In genomic region chr1:26913389-26913753, GRCh38 we compare ENCODE assay signal across 1 cellular context.
TF ChIP-seq lines count a peak whose summit lies in the region.

No MANE protein-coding gene starts in this region.

TF ChIP-seq in HepG2, 621 proteins besides CTCF, POLR2A, EP300 and RAD21 (continued from another document):
- TF ChIP-seq ZNF558 (CRISPR knock-in tag; IDR thresholded peaks at IDR 0.05; ENCODE audit: borderline replicate concordance) (no peak), ZNF432 (CRISPR knock-in tag; IDR thresholded peaks at IDR 0.05; ENCODE audit: borderline replicate concordance) (0 out of 2 replicates have a peak, but pooled peaks have one; percentile 9), ZNF563 (CRISPR knock-in tag; IDR thresholded peaks at IDR 0.05) (peak; percentile 27; the same call in 1 of the 2 replicates), SNRNP70 (IDR thresholded peaks at IDR 0.05; ENCODE audit: low read depth, low read length) (no peak), HNRNPL (IDR thresholded peaks at IDR 0.05; ENCODE audit: low read depth, low read length) (no peak), SMC3 (IDR thresholded peaks at IDR 0.05; ENCODE audit: low read length) (no peak), RBM39 (IDR thresholded peaks at IDR 0.05; ENCODE audit: low read depth, low read length, poor library complexity, severe bottlenecking) (no peak), ARNT (IDR thresholded peaks at IDR 0.05) (no peak), ETV5 (CRISPR knock-in tag; IDR thresholded peaks at IDR 0.05; ENCODE audit: borderline replicate concordance) (no peak), ZNF225 (CRISPR knock-in tag; IDR thresholded peaks at IDR 0.05) (no peak), REPIN1 (CRISPR knock-in tag; IDR thresholded peaks at IDR 0.05; ENCODE audit: borderline replicate concordance, low read depth) (no peak), PRDM4 (CRISPR knock-in tag; IDR thresholded peaks at IDR 0.05; ENCODE audit: borderline replicate concordance) (no peak), HNF4G (IDR thresholded peaks at IDR 0.05; ENCODE audit: borderline replicate concordance, low read depth, low read length) (no peak), HNF4G (CRISPR knock-in tag; IDR thresholded peaks at IDR 0.05; ENCODE audit: borderline replicate concordance, low read depth) (no peak), BHLHE40 (IDR thresholded peaks at IDR 0.05; ENCODE audit: low read length) (no peak), DPF2 (CRISPR knock-in tag; IDR thresholded peaks at IDR 0.05; ENCODE audit: borderline replicate concordance, low read depth) (no peak), ZBTB14 (CRISPR knock-in tag; IDR thresholded peaks at IDR 0.05) (no peak), ZSCAN5A (CRISPR knock-in tag; IDR thresholded peaks at IDR 0.05; ENCODE audit: borderline replicate concordance) (no peak), ZNF101 (CRISPR knock-in tag; IDR thresholded peaks at IDR 0.05; ENCODE audit: borderline replicate concordance, low read depth) (no peak), E2F1 (CRISPR knock-in tag; IDR thresholded peaks at IDR 0.05) (no peak), REXO4 (CRISPR knock-in tag; IDR thresholded peaks at IDR 0.05; ENCODE audit: borderline replicate concordance) (peak; percentile 62; the same call in 1 of the 2 replicates), NCOA2 (CRISPR knock-in tag; IDR thresholded peaks at IDR 0.05) (no peak)
- TF ChIP-seq, protein P1, sequence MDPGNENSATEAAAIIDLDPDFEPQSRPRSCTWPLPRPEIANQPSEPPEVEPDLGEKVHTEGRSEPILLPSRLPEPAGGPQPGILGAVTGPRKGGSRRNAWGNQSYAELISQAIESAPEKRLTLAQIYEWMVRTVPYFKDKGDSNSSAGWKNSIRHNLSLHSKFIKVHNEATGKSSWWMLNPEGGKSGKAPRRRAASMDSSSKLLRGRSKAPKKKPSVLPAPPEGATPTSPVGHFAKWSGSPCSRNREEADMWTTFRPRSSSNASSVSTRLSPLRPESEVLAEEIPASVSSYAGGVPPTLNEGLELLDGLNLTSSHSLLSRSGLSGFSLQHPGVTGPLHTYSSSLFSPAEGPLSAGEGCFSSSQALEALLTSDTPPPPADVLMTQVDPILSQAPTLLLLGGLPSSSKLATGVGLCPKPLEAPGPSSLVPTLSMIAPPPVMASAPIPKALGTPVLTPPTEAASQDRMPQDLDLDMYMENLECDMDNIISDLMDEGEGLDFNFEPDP (CRISPR knock-in tag; conservative IDR thresholded peaks at IDR 0.05) = 0 out of 2 replicates have a peak, but pooled peaks have one; percentile 27
- TF ChIP-seq, protein P2, sequence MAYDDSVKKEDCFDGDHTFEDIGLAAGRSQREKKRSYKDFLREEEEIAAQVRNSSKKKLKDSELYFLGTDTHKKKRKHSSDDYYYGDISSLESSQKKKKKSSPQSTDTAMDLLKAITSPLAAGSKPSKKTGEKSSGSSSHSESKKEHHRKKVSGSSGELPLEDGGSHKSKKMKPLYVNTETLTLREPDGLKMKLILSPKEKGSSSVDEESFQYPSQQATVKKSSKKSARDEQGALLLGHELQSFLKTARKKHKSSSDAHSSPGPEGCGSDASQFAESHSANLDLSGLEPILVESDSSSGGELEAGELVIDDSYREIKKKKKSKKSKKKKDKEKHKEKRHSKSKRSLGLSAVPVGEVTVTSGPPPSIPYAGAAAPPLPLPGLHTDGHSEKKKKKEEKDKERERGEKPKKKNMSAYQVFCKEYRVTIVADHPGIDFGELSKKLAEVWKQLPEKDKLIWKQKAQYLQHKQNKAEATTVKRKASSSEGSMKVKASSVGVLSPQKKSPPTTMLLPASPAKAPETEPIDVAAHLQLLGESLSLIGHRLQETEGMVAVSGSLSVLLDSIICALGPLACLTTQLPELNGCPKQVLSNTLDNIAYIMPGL (CRISPR knock-in tag; IDR thresholded peaks at IDR 0.05; ENCODE audit: borderline replicate concordance in 1 of 2, low read depth in 1 of 2) = no peak
- TF ChIP-seq, protein P3, sequence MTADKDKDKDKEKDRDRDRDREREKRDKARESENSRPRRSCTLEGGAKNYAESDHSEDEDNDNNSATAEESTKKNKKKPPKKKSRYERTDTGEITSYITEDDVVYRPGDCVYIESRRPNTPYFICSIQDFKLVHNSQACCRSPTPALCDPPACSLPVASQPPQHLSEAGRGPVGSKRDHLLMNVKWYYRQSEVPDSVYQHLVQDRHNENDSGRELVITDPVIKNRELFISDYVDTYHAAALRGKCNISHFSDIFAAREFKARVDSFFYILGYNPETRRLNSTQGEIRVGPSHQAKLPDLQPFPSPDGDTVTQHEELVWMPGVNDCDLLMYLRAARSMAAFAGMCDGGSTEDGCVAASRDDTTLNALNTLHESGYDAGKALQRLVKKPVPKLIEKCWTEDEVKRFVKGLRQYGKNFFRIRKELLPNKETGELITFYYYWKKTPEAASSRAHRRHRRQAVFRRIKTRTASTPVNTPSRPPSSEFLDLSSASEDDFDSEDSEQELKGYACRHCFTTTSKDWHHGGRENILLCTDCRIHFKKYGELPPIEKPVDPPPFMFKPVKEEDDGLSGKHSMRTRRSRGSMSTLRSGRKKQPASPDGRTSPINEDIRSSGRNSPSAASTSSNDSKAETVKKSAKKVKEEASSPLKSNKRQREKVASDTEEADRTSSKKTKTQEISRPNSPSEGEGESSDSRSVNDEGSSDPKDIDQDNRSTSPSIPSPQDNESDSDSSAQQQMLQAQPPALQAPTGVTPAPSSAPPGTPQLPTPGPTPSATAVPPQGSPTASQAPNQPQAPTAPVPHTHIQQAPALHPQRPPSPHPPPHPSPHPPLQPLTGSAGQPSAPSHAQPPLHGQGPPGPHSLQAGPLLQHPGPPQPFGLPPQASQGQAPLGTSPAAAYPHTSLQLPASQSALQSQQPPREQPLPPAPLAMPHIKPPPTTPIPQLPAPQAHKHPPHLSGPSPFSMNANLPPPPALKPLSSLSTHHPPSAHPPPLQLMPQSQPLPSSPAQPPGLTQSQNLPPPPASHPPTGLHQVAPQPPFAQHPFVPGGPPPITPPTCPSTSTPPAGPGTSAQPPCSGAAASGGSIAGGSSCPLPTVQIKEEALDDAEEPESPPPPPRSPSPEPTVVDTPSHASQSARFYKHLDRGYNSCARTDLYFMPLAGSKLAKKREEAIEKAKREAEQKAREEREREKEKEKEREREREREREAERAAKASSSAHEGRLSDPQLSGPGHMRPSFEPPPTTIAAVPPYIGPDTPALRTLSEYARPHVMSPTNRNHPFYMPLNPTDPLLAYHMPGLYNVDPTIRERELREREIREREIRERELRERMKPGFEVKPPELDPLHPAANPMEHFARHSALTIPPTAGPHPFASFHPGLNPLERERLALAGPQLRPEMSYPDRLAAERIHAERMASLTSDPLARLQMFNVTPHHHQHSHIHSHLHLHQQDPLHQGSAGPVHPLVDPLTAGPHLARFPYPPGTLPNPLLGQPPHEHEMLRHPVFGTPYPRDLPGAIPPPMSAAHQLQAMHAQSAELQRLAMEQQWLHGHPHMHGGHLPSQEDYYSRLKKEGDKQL (CRISPR knock-in tag; IDR thresholded peaks at IDR 0.05; ENCODE audit: low read depth) = no peak
- TF ChIP-seq, protein P4, sequence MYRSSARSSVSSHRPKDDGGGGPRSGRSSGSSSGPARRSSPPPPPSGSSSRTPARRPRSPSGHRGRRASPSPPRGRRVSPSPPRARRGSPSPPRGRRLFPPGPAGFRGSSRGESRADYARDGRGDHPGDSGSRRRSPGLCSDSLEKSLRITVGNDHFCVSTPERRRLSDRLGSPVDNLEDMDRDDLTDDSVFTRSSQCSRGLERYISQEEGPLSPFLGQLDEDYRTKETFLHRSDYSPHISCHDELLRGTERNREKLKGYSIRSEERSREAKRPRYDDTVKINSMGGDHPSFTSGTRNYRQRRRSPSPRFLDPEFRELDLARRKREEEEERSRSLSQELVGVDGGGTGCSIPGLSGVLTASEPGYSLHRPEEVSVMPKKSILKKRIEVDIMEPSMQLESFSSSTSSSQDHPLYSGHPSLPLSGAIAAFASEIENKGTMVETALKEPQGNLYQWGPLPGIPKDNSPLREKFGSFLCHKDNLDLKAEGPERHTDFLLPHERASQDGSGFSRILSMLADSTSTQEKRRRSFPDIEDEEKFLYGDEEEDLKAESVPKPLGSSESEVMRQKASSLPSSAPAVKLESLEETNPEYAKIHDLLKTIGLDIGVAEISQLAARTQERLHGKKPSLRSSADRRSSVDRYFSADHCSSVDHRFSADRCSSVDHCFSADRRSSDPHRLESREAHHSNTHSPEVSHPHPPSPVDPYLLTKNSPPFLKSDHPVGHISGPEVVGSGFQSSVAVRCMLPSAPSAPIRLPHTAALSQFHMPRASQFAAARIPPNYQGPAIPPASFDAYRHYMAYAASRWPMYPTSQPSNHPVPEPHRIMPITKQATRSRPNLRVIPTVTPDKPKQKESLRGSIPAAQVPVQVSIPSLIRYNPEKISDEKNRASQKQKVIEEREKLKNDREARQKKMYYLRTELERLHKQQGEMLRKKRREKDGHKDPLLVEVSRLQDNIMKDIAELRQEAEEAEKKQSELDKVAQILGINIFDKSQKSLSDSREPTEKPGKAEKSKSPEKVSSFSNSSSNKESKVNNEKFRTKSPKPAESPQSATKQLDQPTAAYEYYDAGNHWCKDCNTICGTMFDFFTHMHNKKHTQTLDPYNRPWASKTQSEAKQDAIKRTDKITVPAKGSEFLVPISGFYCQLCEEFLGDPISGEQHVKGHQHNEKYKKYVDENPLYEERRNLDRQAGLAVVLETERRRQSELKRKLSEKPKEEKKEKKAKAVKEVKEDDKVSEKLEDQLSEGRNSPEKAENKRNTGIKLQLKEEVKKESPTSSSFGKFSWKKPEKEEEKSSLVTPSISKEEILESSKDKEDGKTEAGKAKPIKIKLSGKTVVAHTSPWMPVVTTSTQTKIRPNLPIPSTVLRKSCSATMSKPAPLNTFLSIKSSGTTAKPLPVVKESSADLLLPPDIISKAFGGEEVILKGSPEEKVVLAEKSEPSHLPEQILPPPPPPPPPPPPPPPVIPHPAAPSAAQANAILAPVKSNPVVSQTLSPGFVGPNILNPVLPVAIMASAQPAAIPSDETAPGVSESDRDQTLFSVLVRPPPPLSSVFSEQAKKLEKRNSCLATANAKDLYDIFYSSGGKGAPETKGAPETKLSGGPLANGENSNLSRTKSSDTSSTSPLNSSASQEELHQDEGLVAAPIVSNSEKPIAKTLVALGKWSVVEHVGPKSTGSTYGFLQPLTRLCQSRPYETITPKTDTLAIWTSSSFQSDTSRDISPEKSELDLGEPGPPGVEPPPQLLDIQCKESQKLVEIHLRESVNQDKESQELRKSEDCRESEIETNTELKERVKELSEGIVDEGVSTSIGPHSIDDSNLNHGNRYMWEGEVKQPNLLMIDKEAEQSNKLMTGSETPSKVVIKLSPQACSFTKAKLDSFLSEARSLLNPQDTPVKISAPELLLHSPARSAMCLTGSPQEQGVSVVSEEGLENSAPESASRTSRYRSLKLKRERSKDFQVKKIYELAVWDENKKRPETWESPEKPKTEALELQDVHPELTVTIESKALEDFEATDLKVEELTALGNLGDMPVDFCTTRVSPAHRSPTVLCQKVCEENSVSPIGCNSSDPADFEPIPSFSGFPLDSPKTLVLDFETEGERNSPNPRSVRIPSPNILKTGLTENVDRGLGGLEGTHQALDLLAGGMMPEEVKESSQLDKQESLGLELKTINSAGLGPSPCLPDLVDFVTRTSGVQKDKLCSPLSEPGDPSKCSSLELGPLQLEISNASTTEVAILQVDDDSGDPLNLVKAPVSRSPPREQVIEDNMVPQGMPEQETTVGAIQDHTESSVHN (CRISPR knock-in tag; IDR thresholded peaks at IDR 0.05) = no peak
- TF ChIP-seq, protein P5, sequence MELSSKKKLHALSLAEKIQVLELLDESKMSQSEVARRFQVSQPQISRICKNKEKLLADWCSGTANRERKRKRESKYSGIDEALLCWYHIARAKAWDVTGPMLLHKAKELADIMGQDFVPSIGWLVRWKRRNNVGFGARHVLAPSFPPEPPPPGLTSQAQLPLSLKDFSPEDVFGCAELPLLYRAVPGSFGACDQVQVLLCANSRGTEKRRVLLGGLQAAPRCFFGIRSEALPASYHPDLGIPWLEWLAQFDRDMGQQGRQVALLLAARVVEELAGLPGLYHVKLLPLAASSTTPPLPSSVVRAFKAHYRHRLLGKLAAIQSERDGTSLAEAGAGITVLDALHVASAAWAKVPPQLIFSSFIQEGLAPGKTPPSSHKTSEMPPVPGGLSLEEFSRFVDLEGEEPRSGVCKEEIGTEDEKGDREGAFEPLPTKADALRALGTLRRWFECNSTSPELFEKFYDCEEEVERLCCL (CRISPR knock-in tag; IDR thresholded peaks at IDR 0.05; ENCODE audit: borderline replicate concordance) = no peak
